Comparison of ENCODE assay signal across 27 cellular contexts in genomic region chrX:9510980-9511379, GRCh38. TPM values are rescaled to one million over a fixed set of nuclear protein-coding genes. Genes with fewer than 3 reads are reported as not detected.
DNase-seq lines count a peak whose midpoint lies in the region; ATAC-seq, FAIRE-seq and TF ChIP-seq lines count a peak whose summit lies in the region.
"Had no signal": no experiment of that assay in that cellular context is flagged by ENCODE, and none has a peak within 500 bp of the region (broad histone marks: within the 10 kb centered on the region; RNA-seq: fewer than 3 reads in every experiment).

No MANE protein-coding gene starts in this region.

- H2AFZ ChIP-seq in K562 (ENCODE audit: low read depth, low read length) (no peak overlapping the region), neural progenitor cell (replicated peaks) (no peak overlapping the region)

- H3K9ac ChIP-seq in K562 (ENCODE audit: insufficient read depth in 1 of 2, low read depth in 2 of 2, low read length in 2 of 2) (no peak overlapping the region), neural progenitor cell (no peak overlapping the region), colonic mucosa (ENCODE audit: low read depth in 2 of 2, low read length in 2 of 2) (no peak overlapping the region)
- H3K9ac ChIP-seq: BLaER1 had no signal

- no peaks in the 10 kb centered on the region for H3K9me1 ChIP-seq in K562 (ENCODE audit: control insufficient read depth, insufficient read depth, low read length)

- POLR2A ChIA-PET in A549 (lab: Yijun Ruan, JAX), result no interaction called here
- POLR2A ChIA-PET in K562 (lab: Yijun Ruan, JAX), result interaction anchor here (0.7 kb wide), 1 partner anchor 20 kb away, joined by 4 read pairs; no protein-coding TSS in a partner anchor

- H3K27me3 ChIP-seq in cardiac muscle cell (no peaks in the 10 kb centered on the region), left ventricle myocardium inferior (ENCODE audit: low read depth) (no peaks in the 10 kb centered on the region), K562 (ENCODE audit: control insufficient read depth in 2 of 2, insufficient read depth in 2 of 2, low read length in 2 of 2) (no peaks in the 10 kb centered on the region), neural progenitor cell (no peaks in the 10 kb centered on the region), colonic mucosa (no peaks in the 10 kb centered on the region)
- H3K27me3 ChIP-seq: BE2C, BLaER1 had no signal

- TF ChIP-seq EP300 in A549 (IDR thresholded peaks at IDR 0.05), result no peak
- TF ChIP-seq EP300 in K562 (IDR thresholded peaks at IDR 0.05; ENCODE audit: low read length), result no peak

- H3K27ac ChIP-seq in cardiac muscle cell (peak overlapping the region; percentile 30), left ventricle myocardium inferior (replicated peaks) (no peak overlapping the region), A549 (no peak overlapping the region), K562 (ENCODE audit: extremely low read depth, low read depth, low read length) (no peak overlapping the region), neural progenitor cell (no peak overlapping the region), colonic mucosa (no peak overlapping the region)
- H3K27ac ChIP-seq: 22Rv1, BLaER1 had no signal

- H3K4me2 ChIP-seq in A549, result no peak overlapping the region
- no peak overlapping the region for H3K4me2 ChIP-seq in K562 (ENCODE audit: insufficient read depth, low read length)
- no peak overlapping the region for H3K4me2 ChIP-seq in neural progenitor cell
- H3K4me2 ChIP-seq: BLaER1 had no signal

- in situ Hi-C loops in K562 (cut with MboI), result no loop called here

- H3K4me3 ChIP-seq in cardiac muscle cell (no peak overlapping the region), left ventricle myocardium inferior (no peak overlapping the region), A549 (no peak overlapping the region), K562 (no peak overlapping the region), neural progenitor cell (no peak overlapping the region), colonic mucosa (no peak overlapping the region)
- H3K4me3 ChIP-seq: BLaER1, GM12878 had no signal

- no peaks in the 10 kb centered on the region for H3K4me1 Mint-ChIP-seq in neural progenitor cell

- ATAC-seq in A549 (no peak), K562 (no peak)
- ATAC-seq: GM12878 had no signal

- H3K9me3 Mint-ChIP-seq in neural progenitor cell, result peaks cover 37% of the 10 kb centered on the region

- no peak overlapping the region for H3K4me3 Mint-ChIP-seq in neural progenitor cell
- H3K4me3 Mint-ChIP-seq: CD14-positive monocyte; CD4-positive, alpha-beta memory T cell; CD4-positive, CD25-positive, alpha-beta regulatory T cell; CD8-positive, alpha-beta memory T cell had no signal

- FAIRE-seq in A549 (lab: Jason Lieb, UNC), result no peak
- FAIRE-seq in K562 (lab: Jason Lieb, UNC), result no peak
- FAIRE-seq: GM12878, GM12892, GM18507 had no signal

- intact Hi-C loops in left ventricle myocardium inferior (cut with micrococcal nuclease), result no loop called here
- intact Hi-C loops in K562 (cut with micrococcal nuclease), result no loop called here
- intact Hi-C loops in colonic mucosa (cut with DNase I), result no loop called here

- no peaks in the 10 kb centered on the region for H3K9me3 ChIP-seq in cardiac muscle cell (ENCODE audit: low read depth)
- H3K9me3 ChIP-seq in left ventricle myocardium inferior (replicated peaks), result no peaks in the 10 kb centered on the region
- H3K9me3 ChIP-seq in A549, result no peaks in the 10 kb centered on the region
- H3K9me3 ChIP-seq in K562 (replicated peaks; ENCODE audit: control insufficient read depth, insufficient read depth, low read depth, low read length), result no peaks in the 10 kb centered on the region
- H3K9me3 ChIP-seq in neural progenitor cell (ENCODE audit: low read depth), result no peaks in the 10 kb centered on the region
- no peaks in the 10 kb centered on the region for H3K9me3 ChIP-seq in colonic mucosa
- H3K9me3 ChIP-seq: BE2C had no signal

- H3K36me3 ChIP-seq in cardiac muscle cell (no peaks in the 10 kb centered on the region), left ventricle myocardium inferior (no peaks in the 10 kb centered on the region), K562 (ENCODE audit: control insufficient read depth, insufficient read depth, low read length) (peaks cover 13% of the 10 kb centered on the region; the same call in 1 of the 3 replicates), neural progenitor cell (no peaks in the 10 kb centered on the region), colonic mucosa (no peaks in the 10 kb centered on the region)
- H3K36me3 ChIP-seq: BE2C had no signal

- no TSS peak for BruUV-seq in K562 (replicated peaks; lab: Mats Ljungman, UMichigan)

- no peak for DNase-seq in cardiac muscle cell (ENCODE audit: low read depth in 1 of 2, low spot score in 1 of 2)
- DNase-seq in left ventricle myocardium inferior, result no peak
- DNase-seq in A549 (ENCODE audit: low read depth in 1 of 2, low spot score in 1 of 2), result no peak
- no peak for DNase-seq in K562 (ENCODE audit: extremely low read depth in 1 of 4, low spot score in 3 of 4)
- DNase-seq in neural progenitor cell (ENCODE audit: low spot score), result no peak
- no peak for DNase-seq in colonic mucosa
- DNase-seq in activated CD4-positive, alpha-beta T cell treated with anti-CD3 and anti-CD28 coated beads, Interleukin-2, amount 50 U/mL, for 1 hour, result no peak
- DNase-seq: ACHN; BE2C; C1 segment of cervical spinal cord; CD4-positive, alpha-beta memory T cell; CD4-positive, CD25-positive, alpha-beta regulatory T cell; CD8-positive, alpha-beta memory T cell; COR-L47; DMS 273 treated with DMSO at 0.1 percent for 48 hours; DMS153; DMS53; DMS79; DND-41; EL; GDM1 had no signal

- TF ChIP-seq POLR2A in A549 (IDR thresholded peaks at IDR 0.05; ENCODE audit: low read length) (no peak), K562 (conservative IDR thresholded peaks at IDR 0.05) (no peak)

- H4K20me1 ChIP-seq in K562 (replicated peaks; ENCODE audit: control insufficient read depth, insufficient read depth, low read length), result 0 out of 2 replicates have a peak, but pooled peaks cover 9% of the 10 kb centered on the region
- peaks cover 9% of the 10 kb centered on the region for H4K20me1 ChIP-seq in neural progenitor cell (ENCODE audit: low read depth)

- H3K27ac Mint-ChIP-seq in neural progenitor cell, result peak overlapping the region; percentile 47
- H3K27ac Mint-ChIP-seq: CD14-positive monocyte; CD4-positive, alpha-beta memory T cell; CD4-positive, CD25-positive, alpha-beta regulatory T cell had no signal

- H3K27me3 Mint-ChIP-seq in neural progenitor cell (ENCODE audit: insufficient read depth, low read depth), result peaks cover 7% of the 10 kb centered on the region
- H3K27me3 Mint-ChIP-seq: CD4-positive, alpha-beta memory T cell; CD4-positive, CD25-positive, alpha-beta regulatory T cell had no signal

- TF ChIP-seq CTCF in cardiac muscle cell (IDR thresholded peaks at IDR 0.05; ENCODE audit: low read depth, low read length) (no peak), left ventricle myocardium inferior (IDR thresholded peaks at IDR 0.05; ENCODE audit: borderline replicate concordance) (no peak), A549 (IDR thresholded peaks at IDR 0.05) (no peak), K562 (IDR thresholded peaks at IDR 0.05 in 2 of 3, conservative IDR thresholded peaks at IDR 0.05 in 1 of 3; ENCODE audit: insufficient read depth in 2 of 3, low read depth in 1 of 3, low read length in 3 of 3) (no peak), neural progenitor cell (IDR thresholded peaks at IDR 0.05) (no peak), colonic mucosa (IDR thresholded peaks at IDR 0.05) (no peak)

- peaks cover 44% of the 10 kb centered on the region for H3K36me3 Mint-ChIP-seq in neural progenitor cell

- WGBS in A549 (ENCODE audit: missing lambda C conversion rate), result 82% methylated on average over 3 of the region's 3 CpGs
- 31% methylated on average over 3 of the region's 3 CpGs for WGBS in K562 (ENCODE audit: insufficient coverage, low coverage, missing lambda C conversion rate)

- H3K4me1 ChIP-seq in cardiac muscle cell (ENCODE audit: low read depth) (peaks cover 14% of the 10 kb centered on the region), left ventricle myocardium inferior (no peaks in the 10 kb centered on the region), A549 (no peaks in the 10 kb centered on the region), K562 (replicated peaks in 1 of 2; ENCODE audit: control insufficient read depth in 2 of 2, insufficient read depth in 2 of 2, low read length in 2 of 2) (peaks cover 11 to 15% of the 10 kb centered on the region in 2 experiments; a peak in 4 of 5 replicates), neural progenitor cell (no peaks in the 10 kb centered on the region), colonic mucosa (no peaks in the 10 kb centered on the region)
- H3K4me1 ChIP-seq: BE2C had no signal

- CTCF ChIA-PET in A549 (lab: Yijun Ruan, JAX) (no interaction called here), K562 (lab: Yijun Ruan, JAX; ENCODE audit: low intra/inter-chr PET ratio) (no interaction called here)

- TF ChIP-seq RAD21 in A549 (conservative IDR thresholded peaks at IDR 0.05 in 1 of 2, IDR thresholded peaks at IDR 0.05 in 1 of 2) (no peak), K562 (CRISPR knock-in tag; conservative IDR thresholded peaks at IDR 0.05 in 1 of 2, IDR thresholded peaks at IDR 0.05 in 1 of 2) (no peak)

- peaks cover 11% of the 10 kb centered on the region for H3K79me2 ChIP-seq in K562 (ENCODE audit: control insufficient read depth, insufficient read depth, low read length)
- H3K79me2 ChIP-seq in neural progenitor cell (ENCODE audit: low read depth), result peaks cover 10% of the 10 kb centered on the region

- H3F3A ChIP-seq in neural progenitor cell (ENCODE audit: low read depth), result no peaks in the 10 kb centered on the region

RNA-seq across cellular contexts. Expression of gene TBL1X, which starts 46.1 kb away (rescaled TPM):
- total RNA-seq in cardiac muscle cell, result 28.7 and 29.9 TPM in 2 replicates
- polyA plus RNA-seq in cardiac muscle cell, result 21.8 and 28.8 TPM in 2 replicates
- 9.4 TPM for total RNA-seq in left ventricle myocardium inferior
- polyA plus RNA-seq in A549 (2011; rRNA removed), result 18.0 and 21.1 TPM in 2 replicates
- 11.4 and 13.4 TPM in 2 replicates for polyA plus RNA-seq in A549 (2012; cell fraction: cytosol; rRNA removed)
- polyA plus RNA-seq in A549 (2012; cell fraction: nucleus; rRNA removed), result 14.9 and 18.8 TPM in 2 replicates
- 14.3 to 15.1 TPM (median 14.6 TPM) in 3 replicates for polyA plus RNA-seq in A549 (2017; fragmentation: RNase III; extraction: RNeasy Plus Mini Kit Qiagen cat#74134 plus additional on column Dnase treatment)
- 46.1 and 50.7 TPM in 2 replicates for polyA minus RNA-seq in A549 (2011; rRNA and poly(A)+ RNA removed)
- total RNA-seq in K562 (2011; cell fraction: chromatin; rRNA removed; ENCODE audit: low replicate concordance), result 45.9 and 50.3 TPM in 2 replicates
- total RNA-seq in K562 (2011; cell fraction: nucleolus; rRNA removed), result 27.7 and 32.2 TPM in 2 replicates
- 36.4 and 47.0 TPM in 2 replicates for total RNA-seq in K562 (2011; cell fraction: nucleoplasm; rRNA removed)
- 21.5 and 27.3 TPM in 2 replicates for total RNA-seq in K562 (2014; rRNA removed)
- 13.4 and 14.0 TPM in 2 replicates for total RNA-seq in K562 (2014; rRNA removed; fragmentation: Illumina TruSeq; extraction: Trizol)
- 11.4 and 11.7 TPM in 2 replicates for total RNA-seq in K562 (2015; rRNA removed; fragmentation: Illumina TruSeq; extraction: Trizol)
- 44.5 and 49.6 TPM in 2 replicates for total RNA-seq in K562 (2021)
- polyA plus RNA-seq in K562 (2011; rRNA removed), result 11.5 and 19.7 TPM in 2 replicates
- 19.6 and 19.7 TPM in 2 replicates for polyA plus RNA-seq in K562 (2011; cell fraction: cytosol; rRNA removed)
- polyA plus RNA-seq in K562 (2011; cell fraction: nucleus; rRNA removed), result 16.1 and 18.9 TPM in 2 replicates
- polyA plus RNA-seq in K562 (2012), result 23.6 and 26.9 TPM in 2 replicates
- 30.9 and 33.5 TPM in 2 replicates for polyA plus RNA-seq in K562 (2014; fragmentation: Illumina TruSeq; extraction: Trizol)
- polyA plus RNA-seq in K562 (2014; fragmentation: Nextera tagmentation; extraction: Ambion mirVana), result 1 to 10 TPM; 6.0 to 6.8 TPM
- 18.7 and 22.8 TPM in 2 replicates for polyA plus RNA-seq in K562 (2014; rRNA removed)
- polyA minus RNA-seq in K562 (2011; rRNA and poly(A)+ RNA removed), result 25.3 and 37.1 TPM in 2 replicates
- polyA minus RNA-seq in K562 (2011; cell fraction: cytosol; rRNA and poly(A)+ RNA removed), result 23.1 and 24.5 TPM in 2 replicates
- 27.7 and 31.2 TPM in 2 replicates for polyA minus RNA-seq in K562 (2011; cell fraction: nucleus; rRNA and poly(A)+ RNA removed)
- total RNA-seq in neural progenitor cell (ENCODE audit: low replicate concordance), result 34.7 and 35.7 TPM in 2 replicates
- total RNA-seq in colonic mucosa, result 10 to 100 TPM; 16.3 to 18.9 TPM
